1 cellular context compared by ENCODE assay signal in genomic region chr17:42276609-42277341, GRCh38.
TF ChIP-seq lines count a peak whose summit lies in the region.

No MANE protein-coding gene starts in this region.

TF ChIP-seq in HepG2, 621 proteins besides CTCF, POLR2A, EP300 and RAD21 (continued from another document):
- TF ChIP-seq, protein P1, sequence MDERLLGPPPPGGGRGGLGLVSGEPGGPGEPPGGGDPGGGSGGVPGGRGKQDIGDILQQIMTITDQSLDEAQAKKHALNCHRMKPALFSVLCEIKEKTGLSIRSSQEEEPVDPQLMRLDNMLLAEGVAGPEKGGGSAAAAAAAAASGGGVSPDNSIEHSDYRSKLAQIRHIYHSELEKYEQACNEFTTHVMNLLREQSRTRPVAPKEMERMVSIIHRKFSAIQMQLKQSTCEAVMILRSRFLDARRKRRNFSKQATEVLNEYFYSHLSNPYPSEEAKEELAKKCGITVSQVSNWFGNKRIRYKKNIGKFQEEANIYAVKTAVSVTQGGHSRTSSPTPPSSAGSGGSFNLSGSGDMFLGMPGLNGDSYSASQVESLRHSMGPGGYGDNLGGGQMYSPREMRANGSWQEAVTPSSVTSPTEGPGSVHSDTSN (CRISPR knock-in tag; IDR thresholded peaks at IDR 0.05): no peak
